Comparison of ENCODE assay signal across 8 cellular contexts in genomic region chr7:106394526-106394925, GRCh38.
"Had no signal": no experiment of that assay in that cellular context is flagged by ENCODE, and none has a peak within 500 bp of the region (broad histone marks: within the 10 kb centered on the region; RNA-seq: fewer than 3 reads in every experiment).

No MANE protein-coding gene starts in this region.

- H3K27ac ChIP-seq: HL-60, KMS-11 had no signal

- H3K9ac ChIP-seq: KMS-11 had no signal

- FAIRE-seq: H54 had no signal

- DNase-seq: GOT3, H9, HCEC 1CT, IMR-90, KBM-7 had no signal

- H3K4me2 ChIP-seq: KMS-11 had no signal
